ENCODE assay signal across 9 cellular contexts in the genomic region with DNA sequence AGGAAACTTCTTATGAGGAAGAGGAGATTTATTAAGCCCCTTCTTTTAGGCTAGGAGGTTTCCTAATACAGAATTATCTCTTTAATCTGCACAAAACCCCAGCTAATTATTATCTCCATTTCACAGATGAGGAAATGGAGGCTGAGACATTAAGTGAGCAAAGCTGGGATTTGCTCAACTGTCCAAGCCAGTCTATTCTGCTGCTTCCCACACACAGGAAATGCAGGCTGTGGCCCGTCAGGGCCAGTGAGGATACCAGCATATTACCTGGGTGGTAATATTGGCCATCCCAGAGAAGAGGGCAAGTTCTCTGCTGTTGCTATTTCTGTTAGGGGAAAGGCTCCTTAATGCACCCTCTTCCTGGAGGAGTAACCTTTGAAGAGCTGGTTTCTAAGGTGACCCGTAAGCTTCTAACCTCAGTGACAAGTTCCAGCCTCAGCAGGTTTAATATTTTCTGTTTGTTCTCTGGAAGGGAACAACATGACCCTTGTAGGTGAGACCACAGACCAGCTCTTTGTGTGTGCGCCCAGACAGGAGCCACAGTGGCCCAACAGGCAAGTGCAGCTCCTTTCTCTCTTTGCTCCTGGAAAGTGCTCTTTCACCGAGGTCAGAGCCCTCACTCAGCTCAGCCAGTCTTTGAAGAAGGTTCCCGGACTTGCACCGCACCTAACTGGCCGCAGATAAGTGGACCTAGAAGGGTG. TPM values are rescaled to one million over a fixed set of nuclear protein-coding genes. Genes with fewer than 3 reads are reported as not detected.
DNase-seq lines count a peak whose midpoint lies in the region; ATAC-seq and TF ChIP-seq lines count a peak whose summit lies in the region.
"Had no signal": no experiment of that assay in that cellular context is flagged by ENCODE, and none has a peak within 500 bp of the region (broad histone marks: within the 10 kb centered on the region; RNA-seq: fewer than 3 reads in every experiment).

No MANE protein-coding gene starts in this region.

- no peaks in the 10 kb centered on the region for H3K36me3 ChIP-seq in body of pancreas (replicated peaks in 1 of 2; ENCODE audit: insufficient read depth in 1 of 2, low read depth in 2 of 2)

- no peaks in the 10 kb centered on the region for H3K9me3 Mint-ChIP-seq in natural killer cell treated with Interleukin-12 subunit alpha and Interleukin-12 subunit beta and Interleukin-15 and Interleukin-18, amount 100 ng/mL, for 72 hours

- H3K9me3 ChIP-seq in body of pancreas = no peaks in the 10 kb centered on the region

- ATAC-seq in GM18867 (IDR thresholded peaks at IDR 0.05; ENCODE audit: unreplicated experiment) (peak; percentile 42), GM21825 (IDR thresholded peaks at IDR 0.05; ENCODE audit: unreplicated experiment) (peak; percentile 27), body of pancreas (no peak)
- peak in 1 of 2 donors; percentile 60 for ATAC-seq in natural killer cell treated with Interleukin-12 subunit alpha and Interleukin-12 subunit beta and Interleukin-15 and Interleukin-18, amount 100 ng/mL, for 72 hours

- TF ChIP-seq POLR2A in body of pancreas (IDR thresholded peaks at IDR 0.05) = no peak

- DNase-seq in RPMI8226 (peak; percentile 47), occipital lobe (lab: John Stamatoyannopoulos, UW) (no peak), G401 (ENCODE audit: low spot score) (no peak), body of pancreas (no peak), NCI-H226 (no peak)
- DNase-seq in natural killer cell treated with Interleukin-12 subunit alpha and Interleukin-12 subunit beta and Interleukin-15 and Interleukin-18, amount 100 ng/mL, for 72 hours (ENCODE audit: low spot score) = no peak
- DNase-seq: right cardiac atrium had no signal

- H3K27ac ChIP-seq in body of pancreas = peak overlapping the region in 1 of 4 donors; percentile 46

- H3K4me1 Mint-ChIP-seq in natural killer cell treated with Interleukin-12 subunit alpha and Interleukin-12 subunit beta and Interleukin-15 and Interleukin-18, amount 100 ng/mL, for 72 hours (ENCODE audit: low read depth in 2 of 2) = peaks cover 12 to 14% of the 10 kb centered on the region in 2 donors

- peak overlapping the region; percentile 20 for H3K4me3 Mint-ChIP-seq in natural killer cell treated with Interleukin-12 subunit alpha and Interleukin-12 subunit beta and Interleukin-15 and Interleukin-18, amount 100 ng/mL, for 72 hours

- no peak overlapping the region for H3K4me3 ChIP-seq in body of pancreas

- no peaks in the 10 kb centered on the region for H3K36me3 Mint-ChIP-seq in natural killer cell treated with Interleukin-12 subunit alpha and Interleukin-12 subunit beta and Interleukin-15 and Interleukin-18, amount 100 ng/mL, for 72 hours

- peak overlapping the region in 1 of 2 donors; percentile 42 for H3K27ac Mint-ChIP-seq in natural killer cell treated with Interleukin-12 subunit alpha and Interleukin-12 subunit beta and Interleukin-15 and Interleukin-18, amount 100 ng/mL, for 72 hours

- H3K4me1 ChIP-seq in body of pancreas = peaks cover 19% of the 10 kb centered on the region

- in situ Hi-C loops in G401 (cut with HindIII; ENCODE audit: low sequenced_read_pairs) = no loop called here

- H3K27me3 ChIP-seq in body of pancreas = no peaks in the 10 kb centered on the region

- WGBS in body of pancreas, 2 donors = 42 to 100% methylated on average over 1 to 7 of the region's 7 CpGs

- H3K27me3 Mint-ChIP-seq in natural killer cell treated with Interleukin-12 subunit alpha and Interleukin-12 subunit beta and Interleukin-15 and Interleukin-18, amount 100 ng/mL, for 72 hours = no peaks in the 10 kb centered on the region

- TF ChIP-seq CTCF in body of pancreas (IDR thresholded peaks at IDR 0.05) = no peak

- intact Hi-C loops in body of pancreas (cut with DNase I) = no loop called here

RNA-seq across cellular contexts. Expression of a gene that starts 35.6 kb away (rescaled TPM):
- total RNA-seq in natural killer cell treated with Interleukin-12 subunit alpha and Interleukin-12 subunit beta and Interleukin-15 and Interleukin-18, amount 100 ng/mL, for 72 hours = under 1 TPM; 0.05 to 0.33 TPM
- total RNA-seq in occipital lobe (54.0 TPM), body of pancreas (10 to 100 TPM; 11.2 to 13.5 TPM)
- 4.7 and 9.4 TPM in 2 replicates for total RNA-seq in G401 (2014; rRNA removed; shearing (Covaris generic))
